2 cellular contexts compared by ENCODE assay signal in genomic region chr2:45009303-45009927, GRCh38.
A peak's percentile ranks its signal among the peaks of the same experiment; 100 is the strongest.
TF ChIP-seq lines count a peak whose summit lies in the region.

Gene SIX2 (minus strand): TSS chr2:45009452. CDS start chr2:45009110, 342 bp downstream.

TF ChIP-seq in IMR-90, 13 proteins besides CTCF, POLR2A, EP300 and RAD21:
- no peak for TF ChIP-seq CEBPB (IDR thresholded peaks at IDR 0.05; ENCODE audit: low read depth, low read length)
- no peak for TF ChIP-seq RFX5 (IDR thresholded peaks at IDR 0.05; ENCODE audit: low read depth, low read length)
- TF ChIP-seq NFE2L2 (IDR thresholded peaks at IDR 0.05; ENCODE audit: low read depth, low read length): no peak
- TF ChIP-seq ELK1 (IDR thresholded peaks at IDR 0.05; ENCODE audit: borderline replicate concordance, low read depth, low read length): no peak
- TF ChIP-seq MAFK (IDR thresholded peaks at IDR 0.05; ENCODE audit: low read depth, low read length): no peak
- no peak for TF ChIP-seq CHD1 (IDR thresholded peaks at IDR 0.05; ENCODE audit: low read depth, low read length)
- TF ChIP-seq USF2 (IDR thresholded peaks at IDR 0.05; ENCODE audit: low read depth, low read length): no peak

TF ChIP-seq in HepG2, 621 proteins besides CTCF, POLR2A, EP300 and RAD21:
- TF ChIP-seq SIX4 (CRISPR knock-in tag; IDR thresholded peaks at IDR 0.05): peak; percentile 66; the same call in 1 of the 2 replicates
- peak; percentile 47 for TF ChIP-seq HNRNPK (IDR thresholded peaks at IDR 0.05; ENCODE audit: low read depth, low read length, poor library complexity, severe bottlenecking)
- peak; percentile 33; the same call in 1 of the 2 replicates for TF ChIP-seq PATZ1 (CRISPR knock-in tag; IDR thresholded peaks at IDR 0.05)
- no peak for TF ChIP-seq ZFP90 (CRISPR knock-in tag; IDR thresholded peaks at IDR 0.05; ENCODE audit: borderline replicate concordance)
